Comparison of ENCODE assay signal across 19 cellular contexts in the genomic region with DNA sequence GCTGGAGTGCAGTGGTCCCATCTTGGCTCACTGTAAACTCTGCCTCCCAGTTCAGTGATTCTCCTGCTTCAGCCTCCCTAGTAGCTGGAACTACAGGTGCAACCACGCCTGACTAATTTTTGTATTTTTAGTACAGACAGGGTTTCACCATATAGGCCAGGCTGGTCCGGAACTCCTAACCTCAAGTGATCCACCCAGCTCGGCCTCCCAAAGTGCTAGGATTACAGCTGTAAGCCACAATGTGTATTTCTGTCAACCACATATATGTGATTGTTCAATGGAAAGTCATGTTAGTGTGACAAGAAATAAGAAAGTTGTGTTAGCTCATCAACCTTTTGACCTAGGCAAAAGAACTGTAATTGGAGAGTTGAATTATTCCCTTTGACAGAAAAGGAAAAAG.
DNase-seq lines count a peak whose midpoint lies in the region; ATAC-seq and TF ChIP-seq lines count a peak whose summit lies in the region.
"Had no signal": no experiment of that assay in that cellular context is flagged by ENCODE, and none has a peak within 500 bp of the region (broad histone marks: within the 10 kb centered on the region; RNA-seq: fewer than 3 reads in every experiment).

No MANE protein-coding gene starts in this region.

- H3K27ac Mint-ChIP-seq in activated naive CD4-positive, alpha-beta T cell treated with anti-CD3 and anti-CD28 coated beads, Interleukin-2, amount 50 U/mL, for 72 hours, result no peak overlapping the region
- no peak overlapping the region for H3K27ac Mint-ChIP-seq in activated T-helper 2 cell treated with anti-CD3 and anti-CD28 coated beads, Interferon-gamma antibody, Interleukin-2, Interleukin-4, amounts not matched to agents 10 μg/mL and 5 μg/mL and 100 μg/mL, durations not matched to agents 14 hours and 24 hours and 36 hours
- H3K27ac Mint-ChIP-seq: T-helper 1 cell treated with Interleukin-12 subunit alpha and Interleukin-12 subunit beta and Interleukin-4 antibody, amounts not matched to agents 30 μg/mL and 1 μg/mL, for 36 hours had no signal

- in situ Hi-C loops in KBM-7 (cut with MboI; ENCODE audit: low pct_unique_long_range_greater_than_20kb, low sequenced_read_pairs), result no loop called here

- no peaks in the 10 kb centered on the region for H3K9me3 Mint-ChIP-seq in activated naive CD4-positive, alpha-beta T cell treated with anti-CD3 and anti-CD28 coated beads, Interleukin-2, amount 50 U/mL, for 72 hours
- H3K9me3 Mint-ChIP-seq in activated T-helper 2 cell treated with anti-CD3 and anti-CD28 coated beads, Interferon-gamma antibody, Interleukin-2, Interleukin-4, amounts not matched to agents 10 μg/mL and 5 μg/mL and 100 μg/mL, durations not matched to agents 14 hours and 24 hours and 36 hours, result no peaks in the 10 kb centered on the region

- intact Hi-C loops in activated T-helper 2 cell treated with anti-CD3 and anti-CD28 coated beads, Interferon-gamma antibody, Interleukin-2, Interleukin-4, amounts not matched to agents 10 μg/mL and 5 μg/mL and 100 μg/mL, durations not matched to agents 14 hours and 24 hours and 36 hours (cut with micrococcal nuclease), result no loop called here

- H3K4me3 ChIP-seq in GM06990 (replicated peaks; ENCODE audit: low read depth, low read length), result no peak overlapping the region

- no peaks in the 10 kb centered on the region for H3K27me3 Mint-ChIP-seq in activated T-helper 2 cell treated with anti-CD3 and anti-CD28 coated beads, Interferon-gamma antibody, Interleukin-2, Interleukin-4, amounts not matched to agents 10 μg/mL and 5 μg/mL and 100 μg/mL, durations not matched to agents 14 hours and 24 hours and 36 hours (ENCODE audit: low read depth)
- H3K27me3 Mint-ChIP-seq: CD4-positive, CD25-positive, alpha-beta regulatory T cell had no signal

- H3K4me1 Mint-ChIP-seq in activated T-helper 2 cell treated with anti-CD3 and anti-CD28 coated beads, Interferon-gamma antibody, Interleukin-2, Interleukin-4, amounts not matched to agents 10 μg/mL and 5 μg/mL and 100 μg/mL, durations not matched to agents 14 hours and 24 hours and 36 hours (ENCODE audit: low read depth), result peaks cover 3% of the 10 kb centered on the region
- H3K4me1 Mint-ChIP-seq: CD4-positive, CD25-positive, alpha-beta regulatory T cell had no signal

- no peak for ATAC-seq in activated naive CD4-positive, alpha-beta T cell treated with anti-CD3 and anti-CD28 coated beads, Interleukin-2, amount 50 U/mL, for 72 hours
- no peak for ATAC-seq in GM21737 (IDR thresholded peaks at IDR 0.05; ENCODE audit: unreplicated experiment)

- no peaks in the 10 kb centered on the region for H3K36me3 ChIP-seq in GM06990 (ENCODE audit: control insufficient read depth, insufficient read depth, low read length)

- no peak for TF ChIP-seq CTCF in GM06990 (IDR thresholded peaks at IDR 0.05; ENCODE audit: insufficient read depth, low read length, poor library complexity, severe bottlenecking)

- DNase-seq in GM06990 (ENCODE audit: extremely low read depth, insufficient read length) (peak; percentile 3), KBM-7 (peak; percentile 82), NOMO-1 treated with DMSO at 0.1 percent for 48 hours (lab: John Stamatoyannopoulos, UW; ENCODE audit: unreplicated experiment) (peak; percentile 77), left kidney (ENCODE audit: low read depth, low spot score) (peak; percentile 3), kidney tubule cell (ENCODE audit: low spot score) (no peak)
- DNase-seq in activated naive CD4-positive, alpha-beta T cell treated with anti-CD3 and anti-CD28 coated beads, Interleukin-2, amount 50 U/mL, for 72 hours (ENCODE audit: low spot score in 2 of 2), result no peak
- DNase-seq in activated T-helper 2 cell treated with anti-CD3 and anti-CD28 coated beads, Interferon-gamma antibody, Interleukin-2, Interleukin-4, amounts not matched to agents 10 μg/mL and 5 μg/mL and 100 μg/mL, durations not matched to agents 14 hours and 24 hours and 36 hours (ENCODE audit: low spot score), result no peak
- DNase-seq: AML-193; CD4-positive, CD25-positive, alpha-beta regulatory T cell; EL; HCEC 1CT; KG1; NCI-H1105 treated with DMSO at 0.1 percent for 48 hours; NCI-H187 treated with DMSO at 0.1 percent for 48 hours; NCI-H69; NK-92 treated with Interleukin-12 subunit alpha and Interleukin-12 subunit beta, amount 100 ng/mL, for 24 hours; SK-N-SH had no signal

- H3K4me3 Mint-ChIP-seq in activated T-helper 2 cell treated with anti-CD3 and anti-CD28 coated beads, Interferon-gamma antibody, Interleukin-2, Interleukin-4, amounts not matched to agents 10 μg/mL and 5 μg/mL and 100 μg/mL, durations not matched to agents 14 hours and 24 hours and 36 hours (ENCODE audit: low read depth), result no peak overlapping the region
- H3K4me3 Mint-ChIP-seq: CD4-positive, CD25-positive, alpha-beta regulatory T cell; T-helper 1 cell treated with Interleukin-12 subunit alpha and Interleukin-12 subunit beta and Interleukin-4 antibody, amounts not matched to agents 30 μg/mL and 1 μg/mL, for 36 hours had no signal

- no peaks in the 10 kb centered on the region for H3K27me3 ChIP-seq in GM06990 (replicated peaks; ENCODE audit: control insufficient read depth, insufficient read depth, low read length)

- H3K36me3 Mint-ChIP-seq in activated naive CD4-positive, alpha-beta T cell treated with anti-CD3 and anti-CD28 coated beads, Interleukin-2, amount 50 U/mL, for 72 hours, result no peaks in the 10 kb centered on the region
- no peaks in the 10 kb centered on the region for H3K36me3 Mint-ChIP-seq in activated T-helper 2 cell treated with anti-CD3 and anti-CD28 coated beads, Interferon-gamma antibody, Interleukin-2, Interleukin-4, amounts not matched to agents 10 μg/mL and 5 μg/mL and 100 μg/mL, durations not matched to agents 14 hours and 24 hours and 36 hours (ENCODE audit: low read depth)
- H3K36me3 Mint-ChIP-seq: CD4-positive, CD25-positive, alpha-beta regulatory T cell had no signal

Comparison
In these comparisons a context has a peak if more than half of its experiments do, and no peak if none do; other contexts are left out.
1. DNase-seq: peak in GM06990 (single experiment), KBM-7 (single experiment), NOMO-1 treated with DMSO at 0.1 percent for 48 hours (single experiment) and left kidney (single experiment); none in kidney tubule cell (single experiment), activated naive CD4-positive, alpha-beta T cell treated with anti-CD3 and anti-CD28 coated beads, Interleukin-2, amount 50 U/mL, for 72 hours (0 of 2) and activated T-helper 2 cell treated with anti-CD3 and anti-CD28 coated beads, Interferon-gamma antibody, Interleukin-2, Interleukin-4, amounts not matched to agents 10 μg/mL and 5 μg/mL and 100 μg/mL, durations not matched to agents 14 hours and 24 hours and 36 hours (single experiment).